In the genomic region with DNA sequence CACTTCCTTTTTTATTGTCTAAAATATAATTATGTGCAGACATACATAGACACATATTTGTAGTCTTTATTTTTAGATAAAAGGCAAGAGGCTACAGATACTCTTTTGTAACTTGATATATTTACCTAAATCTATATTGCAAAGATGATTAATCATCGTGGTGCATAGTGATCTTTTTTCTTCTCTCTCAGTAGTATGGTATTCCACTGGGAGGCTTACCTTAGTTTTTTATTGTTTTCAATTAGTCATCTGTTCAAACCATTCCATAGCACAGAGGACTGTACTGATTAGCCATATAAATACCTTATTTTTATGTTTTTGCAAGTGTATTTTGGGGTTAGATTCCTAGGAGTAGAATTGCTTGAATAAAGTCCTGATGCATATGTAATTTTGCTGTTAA, we compare ENCODE assay signal across 29 cellular contexts.
"Had no signal": no experiment of that assay in that cellular context is flagged by ENCODE, and none has a peak within 500 bp of the region (broad histone marks: within the 10 kb centered on the region; RNA-seq: fewer than 3 reads in every experiment).

No MANE protein-coding gene starts in this region.

- DNase-seq: cortex of kidney; effector memory CD8-positive, alpha-beta T cell; foreskin melanocyte; glutamatergic neuron; heart right ventricle; hippocampal formation; left cardiac atrium; left lung; mesendoderm; midbrain; naive thymus-derived CD8-positive, alpha-beta T cell; nephron progenitor cell; nucleus accumbens; stimulated activated CD4-positive, alpha-beta T cell treated with anti-CD3 and anti-CD28 coated beads, Interleukin-12 subunit alpha, Interleukin-12 subunit beta, amount 100 ng/mL, for 4 hours; stimulated activated CD4-positive, alpha-beta T cell treated with anti-CD3 and anti-CD28 coated beads, Interleukin-1b, Interleukin-23, amount 100 ng/mL, for 48 hours; stimulated activated CD4-positive, alpha-beta T cell treated with anti-CD3 and anti-CD28 coated beads, Interleukin-4, amount 100 ng/mL, for 1 hour; stimulated activated CD8-positive, alpha-beta memory T cell treated with anti-CD3 and anti-CD28 coated beads, Interleukin-4, amount 100 ng/mL, for 48 hours; stimulated activated naive CD4-positive, alpha-beta T cell; stimulated activated naive CD8-positive, alpha-beta T cell treated with anti-CD3 and anti-CD28 coated beads, Interleukin-15, amount 100 ng/mL, for 72 hours; thyroid gland had no signal

- H3K9me3 Mint-ChIP-seq: type B pancreatic cell had no signal

- H3K4me1 ChIP-seq: esophagus muscularis mucosa, heart right ventricle, left lung, prostate gland, right atrium auricular region, suprapubic skin, thyroid gland had no signal

- H3K4me2 ChIP-seq: smooth muscle cell had no signal

- ATAC-seq: effector memory CD8-positive, alpha-beta T cell; heart right ventricle; left cardiac atrium; left lung; naive thymus-derived CD8-positive, alpha-beta T cell; sciatic nerve; stimulated activated naive CD8-positive, alpha-beta T cell treated with anti-CD3 and anti-CD28 coated beads, Interleukin-15, amount 100 ng/mL, for 72 hours had no signal

- FAIRE-seq: endometrium, islet of Langerhans had no signal

- H3K4me3 Mint-ChIP-seq: effector memory CD8-positive, alpha-beta T cell; naive thymus-derived CD8-positive, alpha-beta T cell; nephron progenitor cell; stimulated activated naive CD8-positive, alpha-beta T cell treated with anti-CD3 and anti-CD28 coated beads, Interleukin-15, amount 100 ng/mL, for 72 hours; type B pancreatic cell had no signal

- H3K27ac Mint-ChIP-seq: effector memory CD8-positive, alpha-beta T cell; naive thymus-derived CD8-positive, alpha-beta T cell; nephron progenitor cell; stimulated activated naive CD8-positive, alpha-beta T cell treated with anti-CD3 and anti-CD28 coated beads, Interleukin-15, amount 100 ng/mL, for 72 hours; type B pancreatic cell had no signal

- H3K9me3 ChIP-seq: esophagus muscularis mucosa, prostate gland, right atrium auricular region, thyroid gland had no signal

- H3K27ac ChIP-seq: esophagus muscularis mucosa, heart right ventricle, left lung, prostate gland, right atrium auricular region, suprapubic skin, thyroid gland had no signal

- H3K4me3 ChIP-seq: esophagus muscularis mucosa, heart right ventricle, left lung, prostate gland, right atrium auricular region, smooth muscle cell, suprapubic skin, thyroid gland had no signal

- H3K27me3 ChIP-seq: esophagus muscularis mucosa, heart right ventricle, left lung, right atrium auricular region, suprapubic skin, thyroid gland had no signal

- H3K27me3 Mint-ChIP-seq: effector memory CD8-positive, alpha-beta T cell; naive thymus-derived CD8-positive, alpha-beta T cell; stimulated activated naive CD8-positive, alpha-beta T cell treated with anti-CD3 and anti-CD28 coated beads, Interleukin-15, amount 100 ng/mL, for 72 hours; type B pancreatic cell had no signal

- H3K36me3 Mint-ChIP-seq: type B pancreatic cell had no signal

- H3K4me1 Mint-ChIP-seq: naive thymus-derived CD8-positive, alpha-beta T cell; nephron progenitor cell; stimulated activated naive CD8-positive, alpha-beta T cell treated with anti-CD3 and anti-CD28 coated beads, Interleukin-15, amount 100 ng/mL, for 72 hours had no signal

- H3K36me3 ChIP-seq: esophagus muscularis mucosa, heart right ventricle, left lung, prostate gland, right atrium auricular region, suprapubic skin, thyroid gland had no signal
